5 cellular contexts compared by ENCODE assay signal in genomic region chr13:49068498-49068897, GRCh38.
A peak's percentile ranks its signal among the peaks of the same experiment; 100 is the strongest.
DNase-seq lines count a peak whose midpoint lies in the region; ATAC-seq, FAIRE-seq and TF ChIP-seq lines count a peak whose summit lies in the region.
"Not testable (repeated sequence)": the region's sequence is repeated elsewhere in the genome, so short reads cannot be mapped to it uniquely, and the experiment has no call there.

No MANE protein-coding gene starts in this region.

- WGBS in K562 (ENCODE audit: insufficient coverage, low coverage, missing lambda C conversion rate): 83% methylated on average over 1 of the region's 1 CpG

- not testable (repeated sequence) for TF ChIP-seq CTCF in HEK293 (tag by site-specific recombination; IDR thresholded peaks at IDR 0.05); K562 (IDR thresholded peaks at IDR 0.05 in 2 of 3, conservative IDR thresholded peaks at IDR 0.05 in 1 of 3; ENCODE audit: insufficient read depth in 2 of 3, low read depth in 1 of 3, low read length in 3 of 3)

- CTCF ChIA-PET in HEK293 (lab: Yijun Ruan, JAX); K562 (lab: Yijun Ruan, JAX; ENCODE audit: low intra/inter-chr PET ratio): not testable (repeated sequence)

- H3K4me1 ChIP-seq in HEK293 (ENCODE audit: control insufficient read depth, insufficient read depth, low read length); K562 (replicated peaks in 1 of 2; ENCODE audit: control insufficient read depth in 2 of 2, insufficient read depth in 2 of 2, low read length in 2 of 2): not testable (repeated sequence)

- H2AFZ ChIP-seq in K562 (ENCODE audit: low read depth, low read length): not testable (repeated sequence)

- not testable (repeated sequence) for TF ChIP-seq EP300 in K562 (IDR thresholded peaks at IDR 0.05; ENCODE audit: low read length)

- not testable (repeated sequence) for DNase-seq in GM12891 (ENCODE audit: insufficient read length, low spot score); GM12892 (ENCODE audit: insufficient read length); K562 (ENCODE audit: extremely low read depth in 1 of 4, low spot score in 3 of 4)

- not testable (repeated sequence) for H3K27ac ChIP-seq in HEK293 (ENCODE audit: extremely low read depth, low read depth, low read length); K562 (ENCODE audit: extremely low read depth, low read depth, low read length)

- TF ChIP-seq POLR2A in GM12891 (IDR thresholded peaks at IDR 0.05; ENCODE audit: low read depth, low read length); GM12892 (IDR thresholded peaks at IDR 0.05; ENCODE audit: low read depth, low read length); K562 (conservative IDR thresholded peaks at IDR 0.05): not testable (repeated sequence)

- H3K36me3 ChIP-seq in HEK293 (ENCODE audit: control insufficient read depth in 2 of 2, insufficient read depth in 1 of 2, low read length in 2 of 2); K562 (ENCODE audit: control insufficient read depth, insufficient read depth, low read length): not testable (repeated sequence)

- BruUV-seq in K562 (replicated peaks; lab: Mats Ljungman, UMichigan): not testable (repeated sequence)

- ATAC-seq in SK-N-SH treated with all-trans-retinoic acid at 6 μM for 48 hours, K562: not testable (repeated sequence)

- H3K27me3 ChIP-seq in K562 (ENCODE audit: control insufficient read depth in 2 of 2, insufficient read depth in 2 of 2, low read length in 2 of 2): not testable (repeated sequence)

- not testable (repeated sequence) for H3K9me3 ChIP-seq in HEK293 (ENCODE audit: control insufficient read depth, insufficient read depth, low read depth, low read length); K562 (replicated peaks; ENCODE audit: control insufficient read depth, insufficient read depth, low read depth, low read length)

- POLR2A ChIA-PET in HEK293 (lab: Yijun Ruan, JAX); K562 (lab: Yijun Ruan, JAX): not testable (repeated sequence)

- not testable (repeated sequence) for H3K79me2 ChIP-seq in K562 (ENCODE audit: control insufficient read depth, insufficient read depth, low read length)

- peak; percentile 48 for FAIRE-seq in GM12891 (lab: Jason Lieb, UNC)
- FAIRE-seq in GM12892 (lab: Jason Lieb, UNC): peak; percentile 90
- not testable (repeated sequence) for FAIRE-seq in K562 (lab: Jason Lieb, UNC)

- in situ Hi-C loops in K562 (cut with MboI): not testable (repeated sequence)

- intact Hi-C loops in K562 (cut with micrococcal nuclease): not testable (repeated sequence)

- H3K9ac ChIP-seq in K562 (ENCODE audit: insufficient read depth in 1 of 2, low read depth in 2 of 2, low read length in 2 of 2): not testable (repeated sequence)

- TF ChIP-seq RAD21 in K562 (CRISPR knock-in tag; conservative IDR thresholded peaks at IDR 0.05 in 1 of 2, IDR thresholded peaks at IDR 0.05 in 1 of 2): not testable (repeated sequence)

- H3K4me2 ChIP-seq in K562 (ENCODE audit: insufficient read depth, low read length): not testable (repeated sequence)

- H4K20me1 ChIP-seq in K562 (replicated peaks; ENCODE audit: control insufficient read depth, insufficient read depth, low read length): not testable (repeated sequence)

- H3K9me1 ChIP-seq in K562 (ENCODE audit: control insufficient read depth, insufficient read depth, low read length): not testable (repeated sequence)

- not testable (repeated sequence) for H3K4me3 ChIP-seq in HEK293 (ENCODE audit: low read depth, low read length); K562

TF ChIP-seq in HEK293, 187 proteins besides CTCF, POLR2A, EP300 and RAD21:
- peak; percentile 93 for TF ChIP-seq ZNF146 (tag by site-specific recombination; IDR thresholded peaks at IDR 0.05)

TF ChIP-seq in SK-N-SH treated with all-trans-retinoic acid at 6 μM for 48 hours, 23 proteins besides CTCF, POLR2A, EP300 and RAD21:
- TF ChIP-seq ZNF8 (CRISPR knock-in tag; IDR thresholded peaks at IDR 0.05): peak; percentile 70

TF ChIP-seq in K562, 482 proteins besides CTCF, POLR2A, EP300 and RAD21:
- TF ChIP-seq ZNF146 (CRISPR knock-in tag; IDR thresholded peaks at IDR 0.05; ENCODE audit: unreplicated experiment): peak; percentile 66
TF ChIP-seq in K562: peak in this region for 1; not testable (repeated sequence) for 481.
